ENCODE assay signal across 2 cellular contexts in genomic region chr7:15556706-15557105, GRCh38.
TF ChIP-seq lines count a peak whose summit lies in the region.

No MANE protein-coding gene starts in this region.

TF ChIP-seq in SK-N-SH, 30 proteins besides CTCF, POLR2A, EP300 and RAD21 (continued from another document):
- TF ChIP-seq REST (IDR thresholded peaks at IDR 0.05; ENCODE audit: low read depth, low read length) (no peak), CHD2 (IDR thresholded peaks at IDR 0.05; ENCODE audit: low read length, partially characterized antibody) (no peak), EZH2phosphoT487 (IDR thresholded peaks at IDR 0.05; ENCODE audit: borderline replicate concordance, low read depth) (no peak), PBX3 (IDR thresholded peaks at IDR 0.05) (no peak), RXRA (IDR thresholded peaks at IDR 0.05; ENCODE audit: borderline replicate concordance, low read depth) (no peak), IRF3 (IDR thresholded peaks at IDR 0.05; ENCODE audit: low read depth, low read length) (no peak), FOSL2 (IDR thresholded peaks at IDR 0.05; ENCODE audit: borderline replicate concordance, low read depth) (no peak), USF2 (IDR thresholded peaks at IDR 0.05; ENCODE audit: borderline replicate concordance, low read depth, low read length) (no peak)

TF ChIP-seq in SK-N-SH treated with all-trans-retinoic acid at 6 μM for 48 hours, 23 proteins besides CTCF, POLR2A, EP300 and RAD21 (continued from another document):
- no peak for TF ChIP-seq ARNTL (CRISPR knock-in tag; IDR thresholded peaks at IDR 0.05; ENCODE audit: borderline replicate concordance, low read depth)
- no peak for TF ChIP-seq ZFP30 (CRISPR knock-in tag; IDR thresholded peaks at IDR 0.05)
- TF ChIP-seq CSDC2 (CRISPR knock-in tag; IDR thresholded peaks at IDR 0.05), result no peak
- TF ChIP-seq ZNF70 (CRISPR knock-in tag; IDR thresholded peaks at IDR 0.05), result no peak
- TF ChIP-seq CREB5 (CRISPR knock-in tag; IDR thresholded peaks at IDR 0.05; ENCODE audit: low read depth), result no peak
- no peak for TF ChIP-seq RARB (CRISPR knock-in tag; IDR thresholded peaks at IDR 0.05)
- no peak for TF ChIP-seq PATZ1 (CRISPR knock-in tag; IDR thresholded peaks at IDR 0.05; ENCODE audit: borderline replicate concordance)
- no peak for TF ChIP-seq OSR1 (CRISPR knock-in tag; IDR thresholded peaks at IDR 0.05)
- no peak for TF ChIP-seq TOX (CRISPR knock-in tag; IDR thresholded peaks at IDR 0.05; ENCODE audit: borderline replicate concordance)
- no peak for TF ChIP-seq CSRNP3 (CRISPR knock-in tag; IDR thresholded peaks at IDR 0.05)
- TF ChIP-seq GLIS3 (CRISPR knock-in tag; IDR thresholded peaks at IDR 0.05), result no peak
